Comparison of ENCODE assay signal across 1 cellular context in genomic region chr9:16191691-16192402, GRCh38.
TF ChIP-seq lines count a peak whose summit lies in the region.

No MANE protein-coding gene starts in this region.

TF ChIP-seq in HEK293, 187 proteins besides CTCF, POLR2A, EP300 and RAD21 (continued from another document):
- TF ChIP-seq PRDM4 (tag by site-specific recombination; IDR thresholded peaks at IDR 0.05), result no peak
- TF ChIP-seq ZNF600 (tag by site-specific recombination; IDR thresholded peaks at IDR 0.05), result 0 out of 2 replicates have a peak, but pooled peaks have one; percentile 26
- TF ChIP-seq, protein P1, sequence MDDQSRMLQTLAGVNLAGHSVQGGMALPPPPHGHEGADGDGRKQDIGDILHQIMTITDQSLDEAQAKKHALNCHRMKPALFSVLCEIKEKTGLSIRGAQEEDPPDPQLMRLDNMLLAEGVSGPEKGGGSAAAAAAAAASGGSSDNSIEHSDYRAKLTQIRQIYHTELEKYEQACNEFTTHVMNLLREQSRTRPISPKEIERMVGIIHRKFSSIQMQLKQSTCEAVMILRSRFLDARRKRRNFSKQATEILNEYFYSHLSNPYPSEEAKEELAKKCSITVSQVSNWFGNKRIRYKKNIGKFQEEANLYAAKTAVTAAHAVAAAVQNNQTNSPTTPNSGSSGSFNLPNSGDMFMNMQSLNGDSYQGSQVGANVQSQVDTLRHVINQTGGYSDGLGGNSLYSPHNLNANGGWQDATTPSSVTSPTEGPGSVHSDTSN (CRISPR knock-in tag; IDR thresholded peaks at IDR 0.05), result no peak
- TF ChIP-seq RBAK (tag by site-specific recombination; IDR thresholded peaks at IDR 0.05), result no peak
- TF ChIP-seq BCL11B (tag by site-specific recombination; IDR thresholded peaks at IDR 0.05; ENCODE audit: low read depth), result no peak
- no peak for TF ChIP-seq ZNF121 (tag by site-specific recombination; IDR thresholded peaks at IDR 0.05)
- no peak for TF ChIP-seq ZFP69B (tag by site-specific recombination; IDR thresholded peaks at IDR 0.05)
- peak; percentile 40; the same call in 1 of the 2 replicates for TF ChIP-seq ZFP37 (tag by site-specific recombination; IDR thresholded peaks at IDR 0.05)
- TF ChIP-seq ZFP3 (tag by site-specific recombination; IDR thresholded peaks at IDR 0.05; ENCODE audit: low read depth), result no peak
- no peak for TF ChIP-seq ZNF561 (tag by site-specific recombination; IDR thresholded peaks at IDR 0.05; ENCODE audit: borderline replicate concordance)
- TF ChIP-seq ZBTB17 (tag by site-specific recombination; IDR thresholded peaks at IDR 0.05), result peak; percentile 52
- peak; percentile 81 for TF ChIP-seq SCRT2 (tag by site-specific recombination; IDR thresholded peaks at IDR 0.05)
- TF ChIP-seq ZNF560 (tag by site-specific recombination; IDR thresholded peaks at IDR 0.05; ENCODE audit: borderline replicate concordance), result no peak
- 0 out of 2 replicates have a peak, but pooled peaks have one; percentile 16 for TF ChIP-seq ZNF335 (tag by site-specific recombination; conservative IDR thresholded peaks at IDR 0.05)
- TF ChIP-seq ZNF366 (tag by site-specific recombination; conservative IDR thresholded peaks at IDR 0.05), result no peak
- no peak for TF ChIP-seq ZNF510 (tag by site-specific recombination; IDR thresholded peaks at IDR 0.05; ENCODE audit: insufficient replicate concordance)
- TF ChIP-seq TRIM28 (IDR thresholded peaks at IDR 0.05; ENCODE audit: borderline replicate concordance, low read length), result no peak
- no peak for TF ChIP-seq ZNF677 (tag by site-specific recombination; IDR thresholded peaks at IDR 0.05)
- no peak for TF ChIP-seq HOXA7 (CRISPR knock-in tag; IDR thresholded peaks at IDR 0.05; ENCODE audit: borderline replicate concordance)
